ENCODE assay signal across 1 cellular context in genomic region chr1:214446772-214447556, GRCh38.
TF ChIP-seq lines count a peak whose summit lies in the region.

No MANE protein-coding gene starts in this region.

TF ChIP-seq in endothelial cell of umbilical vein, 7 proteins besides CTCF, POLR2A, EP300 and RAD21 (continued from another document):
- TF ChIP-seq GATA2 (IDR thresholded peaks at IDR 0.05; ENCODE audit: insufficient read depth, insufficient read length, low read depth, low read length) (peak; percentile 75), POLR2AphosphoS5 (IDR thresholded peaks at IDR 0.05; ENCODE audit: insufficient read depth, low read depth, low read length) (peak; percentile 84), JUN (IDR thresholded peaks at IDR 0.05; ENCODE audit: borderline replicate concordance, insufficient read depth, insufficient read length, low read depth) (peak; percentile 73), MYC (IDR thresholded peaks at IDR 0.05; ENCODE audit: low read depth, low read length) (no peak), MAX (IDR thresholded peaks at IDR 0.05; ENCODE audit: insufficient read depth, insufficient read length) (no peak), FOS (IDR thresholded peaks at IDR 0.05; ENCODE audit: borderline replicate concordance, insufficient read depth, low read length) (peak; percentile 91)
